ENCODE assay signal across 1 cellular context in the genomic region with DNA sequence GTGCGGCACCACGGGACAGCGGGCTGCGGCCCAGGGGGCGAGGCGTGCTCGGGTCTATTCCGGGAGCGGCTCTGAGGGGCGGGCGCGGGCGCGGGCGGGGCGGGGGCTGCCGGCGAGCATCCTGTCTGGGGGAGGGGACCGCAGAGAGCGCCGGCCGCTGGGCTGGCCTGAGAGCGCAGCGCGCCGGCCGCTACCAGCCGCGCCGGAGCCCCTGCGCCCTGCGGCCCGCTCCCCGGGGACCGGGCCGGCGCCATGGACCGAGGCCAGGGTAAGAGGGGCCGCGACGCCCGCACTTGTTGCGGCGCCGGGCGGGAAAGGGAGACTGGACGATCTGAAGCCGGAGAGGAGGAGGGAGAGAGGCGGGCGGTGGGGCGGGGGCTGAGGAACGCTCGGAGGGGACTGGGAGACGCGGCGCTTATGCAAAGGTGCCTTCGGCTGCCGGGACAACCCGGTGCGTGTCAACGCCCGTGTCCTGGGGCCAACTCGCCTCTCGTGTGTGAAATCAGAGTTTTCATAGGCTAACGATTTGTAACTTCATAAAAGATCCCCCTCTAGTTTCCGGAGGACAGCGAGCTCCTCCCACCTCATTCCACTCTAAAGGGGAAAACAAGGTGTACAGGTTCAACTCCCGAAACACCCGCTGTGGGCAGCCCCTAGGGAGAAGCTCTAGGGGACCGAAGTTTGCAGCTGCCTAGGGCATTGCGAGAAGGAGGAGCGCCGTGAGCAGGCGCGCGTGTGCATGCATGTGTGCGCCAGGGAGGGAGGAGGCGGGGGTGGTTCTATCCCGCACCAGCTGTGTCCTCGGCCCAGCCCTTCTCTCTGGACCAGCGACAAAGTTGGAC.
TF ChIP-seq lines count a peak whose summit lies in the region.

AFAP1L1 (plus strand) TSS at position 143 of the 842 bp plus-strand sequence; CDS start at position 253, 110 bp downstream.

TF ChIP-seq in HEK293, 187 proteins besides CTCF, POLR2A, EP300 and RAD21 (continued from another document):
- TF ChIP-seq EGR2 (tag by site-specific recombination; IDR thresholded peaks at IDR 0.05; ENCODE audit: low read depth) (peak; percentile 41; the same call in 1 of the 2 replicates), GLIS1 (tag by site-specific recombination; IDR thresholded peaks at IDR 0.05) (peak; percentile 83), ZNF2 (tag by site-specific recombination; IDR thresholded peaks at IDR 0.05) (no peak), ZNF280D (tag by site-specific recombination; IDR thresholded peaks at IDR 0.05) (no peak), ZNF664 (tag by site-specific recombination; IDR thresholded peaks at IDR 0.05) (no peak), ZNF530 (tag by site-specific recombination; IDR thresholded peaks at IDR 0.05; ENCODE audit: low read depth) (no peak), ZNF600 (tag by site-specific recombination; IDR thresholded peaks at IDR 0.05) (no peak), ZNF654 (tag by site-specific recombination; IDR thresholded peaks at IDR 0.05; ENCODE audit: low read depth) (no peak), ZNF214 (tag by site-specific recombination; IDR thresholded peaks at IDR 0.05; ENCODE audit: borderline replicate concordance) (no peak), ZNF335 (tag by site-specific recombination; conservative IDR thresholded peaks at IDR 0.05) (peak; percentile 66), HIC1 (tag by site-specific recombination; IDR thresholded peaks at IDR 0.05) (no peak), ZNF394 (tag by site-specific recombination; IDR thresholded peaks at IDR 0.05; ENCODE audit: borderline replicate concordance) (peak; percentile 45; the same call in 1 of the 2 replicates), ZNF629 (tag by site-specific recombination; IDR thresholded peaks at IDR 0.05) (peak; percentile 27; the same call in 1 of the 2 replicates), YY2 (tag by site-specific recombination; IDR thresholded peaks at IDR 0.05) (no peak), GLIS2 (tag by site-specific recombination; IDR thresholded peaks at IDR 0.05) (peak; percentile 62), MZF1 (tag by site-specific recombination; IDR thresholded peaks at IDR 0.05; ENCODE audit: borderline replicate concordance) (0 out of 2 replicates have a peak, but pooled peaks have one; percentile 26), ZFHX2 (tag by site-specific recombination; conservative IDR thresholded peaks at IDR 0.05) (peak; percentile 54), SP7 (tag by site-specific recombination; IDR thresholded peaks at IDR 0.05) (0 out of 2 replicates have a peak, but pooled peaks have one; percentile 31), ZNF311 (tag by site-specific recombination; IDR thresholded peaks at IDR 0.05; ENCODE audit: borderline replicate concordance) (no peak), SCRT2 (tag by site-specific recombination; IDR thresholded peaks at IDR 0.05) (peak; percentile 91), ZNF610 (tag by site-specific recombination; IDR thresholded peaks at IDR 0.05; ENCODE audit: borderline replicate concordance) (peak; percentile 97), ZNF791 (tag by site-specific recombination; IDR thresholded peaks at IDR 0.05) (no peak), ZBTB20 (tag by site-specific recombination; IDR thresholded peaks at IDR 0.05) (peak; percentile 26; the same call in 1 of the 2 replicates), ZNF549 (tag by site-specific recombination; IDR thresholded peaks at IDR 0.05) (peak; percentile 56), ZIC2 (tag by site-specific recombination; IDR thresholded peaks at IDR 0.05) (peak; percentile 86), KLF1 (tag by site-specific recombination; IDR thresholded peaks at IDR 0.05) (peak; percentile 17; the same call in 1 of the 2 replicates), ZNF248 (tag by site-specific recombination; IDR thresholded peaks at IDR 0.05) (no peak), ZFP37 (tag by site-specific recombination; IDR thresholded peaks at IDR 0.05) (peak; percentile 72), ZBTB1 (tag by site-specific recombination; IDR thresholded peaks at IDR 0.05) (0 out of 2 replicates have a peak, but pooled peaks have one; percentile 14), ZNF423 (tag by site-specific recombination; IDR thresholded peaks at IDR 0.05) (peak; percentile 83), ZNF37A (tag by site-specific recombination; IDR thresholded peaks at IDR 0.05) (no peak), ZNF155 (tag by site-specific recombination; IDR thresholded peaks at IDR 0.05) (no peak), ZNF184 (tag by site-specific recombination; IDR thresholded peaks at IDR 0.05) (no peak), GFI1B (tag by site-specific recombination; IDR thresholded peaks at IDR 0.05) (no peak), ZSCAN16 (tag by site-specific recombination; IDR thresholded peaks at IDR 0.05) (no peak), ZBTB48 (tag by site-specific recombination; IDR thresholded peaks at IDR 0.05) (peak; percentile 91; the same call in 1 of the 2 replicates), ZFP3 (tag by site-specific recombination; IDR thresholded peaks at IDR 0.05; ENCODE audit: low read depth) (no peak), ZNF521 (tag by site-specific recombination; IDR thresholded peaks at IDR 0.05) (no peak), ZNF561 (tag by site-specific recombination; IDR thresholded peaks at IDR 0.05; ENCODE audit: borderline replicate concordance) (no peak; the same call in 1 of the 2 replicates), ZNF112 (tag by site-specific recombination; IDR thresholded peaks at IDR 0.05) (no peak), ZEB2 (tag by site-specific recombination; IDR thresholded peaks at IDR 0.05) (peak; percentile 45; the same call in 1 of the 2 replicates), ZBTB44 (tag by site-specific recombination; IDR thresholded peaks at IDR 0.05) (peak; percentile 71; the same call in 1 of the 2 replicates), ZBTB26 (tag by site-specific recombination; optimal IDR thresholded peaks at IDR 0.05) (peak; percentile 60)
- TF ChIP-seq, protein P1, sequence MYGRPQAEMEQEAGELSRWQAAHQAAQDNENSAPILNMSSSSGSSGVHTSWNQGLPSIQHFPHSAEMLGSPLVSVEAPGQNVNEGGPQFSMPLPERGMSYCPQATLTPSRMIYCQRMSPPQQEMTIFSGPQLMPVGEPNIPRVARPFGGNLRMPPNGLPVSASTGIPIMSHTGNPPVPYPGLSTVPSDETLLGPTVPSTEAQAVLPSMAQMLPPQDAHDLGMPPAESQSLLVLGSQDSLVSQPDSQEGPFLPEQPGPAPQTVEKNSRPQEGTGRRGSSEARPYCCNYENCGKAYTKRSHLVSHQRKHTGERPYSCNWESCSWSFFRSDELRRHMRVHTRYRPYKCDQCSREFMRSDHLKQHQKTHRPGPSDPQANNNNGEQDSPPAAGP (tag by site-specific recombination; IDR thresholded peaks at IDR 0.05), result peak; percentile 73; the same call in 1 of the 2 replicates
- TF ChIP-seq, protein P2, sequence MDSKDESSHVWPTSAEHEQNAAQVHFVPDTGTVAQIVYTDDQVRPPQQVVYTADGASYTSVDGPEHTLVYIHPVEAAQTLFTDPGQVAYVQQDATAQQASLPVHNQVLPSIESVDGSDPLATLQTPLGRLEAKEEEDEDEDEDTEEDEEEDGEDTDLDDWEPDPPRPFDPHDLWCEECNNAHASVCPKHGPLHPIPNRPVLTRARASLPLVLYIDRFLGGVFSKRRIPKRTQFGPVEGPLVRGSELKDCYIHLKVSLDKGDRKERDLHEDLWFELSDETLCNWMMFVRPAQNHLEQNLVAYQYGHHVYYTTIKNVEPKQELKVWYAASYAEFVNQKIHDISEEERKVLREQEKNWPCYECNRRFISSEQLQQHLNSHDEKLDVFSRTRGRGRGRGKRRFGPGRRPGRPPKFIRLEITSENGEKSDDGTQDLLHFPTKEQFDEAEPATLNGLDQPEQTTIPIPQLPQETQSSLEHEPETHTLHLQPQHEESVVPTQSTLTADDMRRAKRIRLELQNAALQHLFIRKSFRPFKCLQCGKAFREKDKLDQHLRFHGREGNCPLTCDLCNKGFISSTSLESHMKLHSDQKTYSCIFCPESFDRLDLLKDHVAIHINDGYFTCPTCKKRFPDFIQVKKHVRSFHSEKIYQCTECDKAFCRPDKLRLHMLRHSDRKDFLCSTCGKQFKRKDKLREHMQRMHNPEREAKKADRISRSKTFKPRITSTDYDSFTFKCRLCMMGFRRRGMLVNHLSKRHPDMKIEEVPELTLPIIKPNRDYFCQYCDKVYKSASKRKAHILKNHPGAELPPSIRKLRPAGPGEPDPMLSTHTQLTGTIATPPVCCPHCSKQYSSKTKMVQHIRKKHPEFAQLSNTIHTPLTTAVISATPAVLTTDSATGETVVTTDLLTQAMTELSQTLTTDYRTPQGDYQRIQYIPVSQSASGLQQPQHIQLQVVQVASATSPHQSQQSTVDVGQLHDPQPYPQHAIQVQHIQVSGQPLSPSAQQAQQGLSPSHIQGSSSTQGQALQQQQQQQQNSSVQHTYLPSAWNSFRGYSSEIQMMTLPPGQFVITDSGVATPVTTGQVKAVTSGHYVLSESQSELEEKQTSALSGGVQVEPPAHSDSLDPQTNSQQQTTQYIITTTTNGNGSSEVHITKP (tag by site-specific recombination; IDR thresholded peaks at IDR 0.05), result peak; percentile 85
- TF ChIP-seq, protein P3, sequence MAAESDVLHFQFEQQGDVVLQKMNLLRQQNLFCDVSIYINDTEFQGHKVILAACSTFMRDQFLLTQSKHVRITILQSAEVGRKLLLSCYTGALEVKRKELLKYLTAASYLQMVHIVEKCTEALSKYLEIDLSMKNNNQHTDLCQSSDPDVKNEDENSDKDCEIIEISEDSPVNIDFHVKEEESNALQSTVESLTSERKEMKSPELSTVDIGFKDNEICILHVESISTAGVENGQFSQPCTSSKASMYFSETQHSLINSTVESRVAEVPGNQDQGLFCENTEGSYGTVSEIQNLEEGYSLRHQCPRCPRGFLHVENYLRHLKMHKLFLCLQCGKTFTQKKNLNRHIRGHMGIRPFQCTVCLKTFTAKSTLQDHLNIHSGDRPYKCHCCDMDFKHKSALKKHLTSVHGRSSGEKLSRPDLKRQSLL (tag by site-specific recombination; IDR thresholded peaks at IDR 0.05), result no peak
